Comparison of ENCODE assay signal across 31 cellular contexts in the genomic region with DNA sequence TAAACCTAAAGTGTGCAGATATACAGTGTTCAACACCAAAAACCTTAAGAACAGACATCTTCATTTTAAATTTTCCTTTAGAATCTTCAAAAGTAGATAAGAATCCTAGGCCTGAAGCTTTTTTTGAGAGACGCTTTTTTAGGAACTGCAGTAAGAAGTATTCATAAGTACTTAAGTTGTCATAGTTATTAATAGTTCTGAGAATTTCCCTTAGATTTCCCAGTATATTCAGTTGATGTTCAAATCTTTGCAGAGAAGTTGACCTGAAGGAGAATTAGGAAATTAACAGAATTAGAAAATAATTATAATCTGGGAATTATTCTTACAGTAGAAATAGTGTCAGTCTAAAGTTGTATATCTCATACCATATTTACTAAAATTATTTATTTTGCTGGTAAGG.
"Had no signal": no experiment of that assay in that cellular context is flagged by ENCODE, and none has a peak within 500 bp of the region (broad histone marks: within the 10 kb centered on the region; RNA-seq: fewer than 3 reads in every experiment).

No MANE protein-coding gene starts in this region.

- ATAC-seq: activated CD8-positive, alpha-beta T cell treated with anti-CD3 and anti-CD28 coated beads for 36 hours; activated naive CD4-positive, alpha-beta T cell treated with anti-CD3 and anti-CD28 coated beads, Interleukin-2, amount 50 U/mL, for 72 hours; activated T-cell treated with anti-CD3 and anti-CD28 coated beads, Interleukin-2, amount 50 U/mL, for 4 hours; activated T-cell treated with anti-CD3 and anti-CD28 coated beads, Interleukin-2, amount 50 U/mL, for 72 hours; activated T-helper 17 cell treated with anti-CD3 and anti-CD28 coated beads, Interleukin-2, amount 50 U/mL, for 72 hours; body of pancreas had no signal

- H3K4me3 ChIP-seq: adrenal gland, body of pancreas, breast epithelium had no signal

- H3K27me3 ChIP-seq: adrenal gland, body of pancreas, brain microvascular endothelial cell, breast epithelium had no signal

- H3K4me1 ChIP-seq: adrenal gland, body of pancreas, breast epithelium had no signal

- H3K27ac ChIP-seq: adrenal gland, body of pancreas, brain microvascular endothelial cell, breast epithelium, VCaP had no signal

- H3K36me3 ChIP-seq: adrenal gland, brain microvascular endothelial cell, breast epithelium had no signal

- DNase-seq: activated B cell treated with CpG ODN at 0.5 μM for 24 hours; activated CD4-positive, alpha-beta memory T cell treated with anti-CD3 and anti-CD28 coated beads for 36 hours; activated CD4-positive, alpha-beta T cell treated with anti-CD3 and anti-CD28 coated beads for 4 hours; activated CD4-positive, alpha-beta T cell treated with anti-CD3 and anti-CD28 coated beads, Interleukin-2, amount 10 ng/mL, durations not matched to agents 24 days and 14 days; activated CD4-positive, alpha-beta T cell treated with anti-CD3 and anti-CD28 coated beads, Interleukin-2, amount 50 U/mL, for 1 hour; activated CD4-positive, alpha-beta T cell treated with anti-CD3 and anti-CD28 coated beads, Interleukin-2, amount 50 U/mL, for 4 hours; activated CD4-positive, CD25-positive, alpha-beta regulatory T cell treated with anti-CD3 and anti-CD28 coated beads, Interleukin-2, amount 50 U/mL, for 72 hours; activated CD8-positive, alpha-beta memory T cell treated with anti-CD3 and anti-CD28 coated beads, Interleukin-2, amount 50 U/mL, for 4 hours; activated CD8-positive, alpha-beta T cell treated with anti-CD3 and anti-CD28 coated beads for 36 hours; activated effector memory CD4-positive, alpha-beta T cell treated with anti-CD3 and anti-CD28 coated beads, Interleukin-2, amount 50 U/mL, for 16 hours; activated gamma-delta T cell treated with Interleukin-2 at 50 U/mL for 16 hours; activated naive CD4-positive, alpha-beta T cell; activated naive CD4-positive, alpha-beta T cell treated with anti-CD3 and anti-CD28 coated beads for 36 hours; activated naive CD4-positive, alpha-beta T cell treated with anti-CD3 and anti-CD28 coated beads, Interleukin-2, amount 50 U/mL, for 16 hours; activated naive CD8-positive, alpha-beta T cell treated with anti-CD3 and anti-CD28 coated beads for 36 hours; activated T-cell treated with anti-CD3 and anti-CD28 coated beads for 4 hours; activated T-cell treated with anti-CD3 and anti-CD28 coated beads, Interleukin-2, amount 50 U/mL, for 1 hour; activated T-cell treated with anti-CD3 and anti-CD28 coated beads, Interleukin-2, amount 50 U/mL, for 4 hours; activated T-cell treated with anti-CD3 and anti-CD28 coated beads, Interleukin-2, amount 50 U/mL, for 72 hours; adrenal gland; amniotic stem cell; aorta; body of pancreas; brain microvascular endothelial cell; central memory CD4-positive, alpha-beta T cell; T-helper 2 cell; T-helper 9 cell had no signal

- H3K9me3 ChIP-seq: adrenal gland, body of pancreas had no signal
